12 cellular contexts compared by ENCODE assay signal in genomic region chr7:135734343-135734689, GRCh38. TPM values are rescaled to one million over a fixed set of nuclear protein-coding genes. Genes with fewer than 3 reads are reported as not detected.
"Had no signal": no experiment of that assay in that cellular context is flagged by ENCODE, and none has a peak within 500 bp of the region (broad histone marks: within the 10 kb centered on the region; RNA-seq: fewer than 3 reads in every experiment).

No MANE protein-coding gene starts in this region.

- FAIRE-seq: HTR-8/SVneo had no signal

- H3K4me1 ChIP-seq: HAP-1 had no signal

- H3K9me3 ChIP-seq: HAP-1 had no signal

- ATAC-seq: HCT116 had no signal

- H2AFZ ChIP-seq: GM23248 had no signal

- DNase-seq: GM23248, GOT3, H7, IMR-90, Karpas-422, KBM-7 had no signal

- H3K36me3 ChIP-seq: HAP-1 had no signal

- H3K4me2 ChIP-seq: KMS-11 had no signal

- H3K9ac ChIP-seq: GM23248, KMS-11 had no signal

- H3K4me3 ChIP-seq: GM23248, HAP-1 had no signal

- H3K27ac ChIP-seq: GM23248, KMS-11 had no signal

RNA-seq across cellular contexts. Expression of gene SLC13A4, which starts 6.3 kb away (rescaled TPM):
- total RNA-seq: H4, HT-29, IMR-90 had no signal

RNA-seq across cellular contexts. Expression of gene FAM180A, which starts 14.3 kb away (rescaled TPM):
- total RNA-seq: H7, HT-29 had no signal
